Comparison of ENCODE assay signal across 19 cellular contexts in genomic region chr9:114334490-114334889, GRCh38. TPM values are rescaled to one million over a fixed set of nuclear protein-coding genes. Genes with fewer than 3 reads are reported as not detected.
DNase-seq lines count a peak whose midpoint lies in the region; ATAC-seq, FAIRE-seq and TF ChIP-seq lines count a peak whose summit lies in the region.
"Had no signal": no experiment of that assay in that cellular context is flagged by ENCODE, and none has a peak within 500 bp of the region (broad histone marks: within the 10 kb centered on the region; RNA-seq: fewer than 3 reads in every experiment).

No MANE protein-coding gene starts in this region.

- H3K9me3 ChIP-seq in kidney (ENCODE audit: control insufficient read depth in 1 of 2, low read length in 2 of 2): no peaks in the 10 kb centered on the region

- POLR2A ChIA-PET in activated B cell treated with CpG ODN at 0.5 μM for 24 hours (lab: Charles Lee): no interaction called here
- POLR2A ChIA-PET in activated CD4-positive, alpha-beta memory T cell treated with anti-CD3 and anti-CD28 coated beads for 36 hours (lab: Charles Lee): no interaction called here

- no peak for FAIRE-seq in kidney (lab: Jason Lieb, UNC)

- no peak for ATAC-seq in activated naive CD4-positive, alpha-beta T cell treated with anti-CD3 and anti-CD28 coated beads, Interleukin-2, amount 50 U/mL, for 72 hours
- ATAC-seq in activated B cell treated with CpG ODN at 0.5 μM for 24 hours (ENCODE audit: low read depth): no peak
- no peak for ATAC-seq in stimulated activated naive B cell treated with anti-CD40 and anti-IgM and Interleukin-4, amounts not matched to agents 10 μg/mL and 1 μg/mL and 100 μg/mL, for 72 hours (replicated peaks)
- ATAC-seq in HG03139 (IDR thresholded peaks at IDR 0.05; ENCODE audit: unreplicated experiment): no peak

- no peak for DNase-seq in activated naive CD4-positive, alpha-beta T cell treated with anti-CD3 and anti-CD28 coated beads, Interleukin-2, amount 50 U/mL, for 72 hours (ENCODE audit: low spot score in 2 of 2)
- DNase-seq in activated naive CD4-positive, alpha-beta T cell (lab: John Stamatoyannopoulos, UW): no peak
- no peak for DNase-seq in activated B cell treated with CpG ODN at 0.5 μM for 24 hours
- peak; percentile 33 for DNase-seq in kidney
- DNase-seq in stimulated activated naive B cell treated with anti-CD40 and anti-IgM and Interleukin-4, amounts not matched to agents 10 μg/mL and 1 μg/mL and 100 μg/mL, for 72 hours: no peak
- DNase-seq in activated CD4-positive, alpha-beta memory T cell treated with anti-CD3 and anti-CD28 coated beads for 36 hours: no peak
- DNase-seq: DMS79 treated with DMSO at 0.1 percent for 48 hours, KBM-7, NCI-H1105 treated with DMSO at 0.1 percent for 48 hours, NCI-H187, NCI-H2107, NCI-H2227 treated with DMSO at 0.1 percent for 48 hours, NCI-H510A treated with DMSO at 0.1 percent for 48 hours, NCI-H82, RPMI8226, SHP77 treated with DMSO at 0.1 percent for 48 hours had no signal

- H3K9ac ChIP-seq in kidney (ENCODE audit: low read length in 2 of 2): no peak overlapping the region

- H3K36me3 ChIP-seq in kidney (ENCODE audit: control insufficient read depth in 1 of 2, insufficient read depth in 2 of 2, low read length in 2 of 2): peaks cover 0 to 5% of the 10 kb centered on the region in 2 donors

- no peaks in the 10 kb centered on the region for H3K27me3 Mint-ChIP-seq in activated B cell treated with CpG ODN at 0.5 μM for 24 hours
- no peaks in the 10 kb centered on the region for H3K27me3 Mint-ChIP-seq in stimulated activated naive B cell treated with anti-CD40 and anti-IgM and Interleukin-4, amounts not matched to agents 10 μg/mL and 1 μg/mL and 100 μg/mL, for 72 hours
- no peaks in the 10 kb centered on the region for H3K27me3 Mint-ChIP-seq in activated CD4-positive, alpha-beta memory T cell treated with anti-CD3 and anti-CD28 coated beads for 36 hours

- intact Hi-C loops in activated B cell treated with CpG ODN at 0.5 μM for 24 hours (cut with micrococcal nuclease): no loop called here
- intact Hi-C loops in kidney (cut with DNase I): no loop called here
- intact Hi-C loops in activated CD4-positive, alpha-beta memory T cell treated with anti-CD3 and anti-CD28 coated beads for 36 hours (cut with micrococcal nuclease): no loop called here

- CTCF ChIA-PET in activated B cell treated with CpG ODN at 0.5 μM for 24 hours (lab: Charles Lee): no interaction called here
- CTCF ChIA-PET in activated CD4-positive, alpha-beta memory T cell treated with anti-CD3 and anti-CD28 coated beads for 36 hours (lab: Charles Lee): no interaction called here

- H3K4me1 ChIP-seq in kidney (ENCODE audit: control insufficient read depth in 1 of 2, insufficient read depth in 1 of 2, low read depth in 1 of 2, low read length in 2 of 2): no peaks in the 10 kb centered on the region

- H3K4me1 Mint-ChIP-seq in activated B cell treated with CpG ODN at 0.5 μM for 24 hours: peaks cover 21% of the 10 kb centered on the region
- H3K4me1 Mint-ChIP-seq in stimulated activated naive B cell treated with anti-CD40 and anti-IgM and Interleukin-4, amounts not matched to agents 10 μg/mL and 1 μg/mL and 100 μg/mL, for 72 hours: peaks cover 19 to 44% of the 10 kb centered on the region in 2 donors
- H3K4me1 Mint-ChIP-seq in activated CD4-positive, alpha-beta memory T cell treated with anti-CD3 and anti-CD28 coated beads for 36 hours (ENCODE audit: low read depth): peaks cover 13% of the 10 kb centered on the region

- H3K27ac Mint-ChIP-seq in activated naive CD4-positive, alpha-beta T cell treated with anti-CD3 and anti-CD28 coated beads, Interleukin-2, amount 50 U/mL, for 72 hours: peak overlapping the region; percentile 77 to 96
- H3K27ac Mint-ChIP-seq in activated B cell treated with CpG ODN at 0.5 μM for 24 hours: peak overlapping the region; percentile 52
- peak overlapping the region; percentile 38 for H3K27ac Mint-ChIP-seq in stimulated activated naive B cell treated with anti-CD40 and anti-IgM and Interleukin-4, amounts not matched to agents 10 μg/mL and 1 μg/mL and 100 μg/mL, for 72 hours
- no peak overlapping the region for H3K27ac Mint-ChIP-seq in activated CD4-positive, alpha-beta memory T cell treated with anti-CD3 and anti-CD28 coated beads for 36 hours

- no peak overlapping the region for H3K4me3 Mint-ChIP-seq in activated B cell treated with CpG ODN at 0.5 μM for 24 hours
- H3K4me3 Mint-ChIP-seq in stimulated activated naive B cell treated with anti-CD40 and anti-IgM and Interleukin-4, amounts not matched to agents 10 μg/mL and 1 μg/mL and 100 μg/mL, for 72 hours: no peak overlapping the region
- H3K4me3 Mint-ChIP-seq in activated CD4-positive, alpha-beta memory T cell treated with anti-CD3 and anti-CD28 coated beads for 36 hours: no peak overlapping the region

- H3K9me3 Mint-ChIP-seq in activated naive CD4-positive, alpha-beta T cell treated with anti-CD3 and anti-CD28 coated beads, Interleukin-2, amount 50 U/mL, for 72 hours: peaks cover 0 to 5% of the 10 kb centered on the region in 2 donors
- no peaks in the 10 kb centered on the region for H3K9me3 Mint-ChIP-seq in activated B cell treated with CpG ODN at 0.5 μM for 24 hours
- H3K9me3 Mint-ChIP-seq in stimulated activated naive B cell treated with anti-CD40 and anti-IgM and Interleukin-4, amounts not matched to agents 10 μg/mL and 1 μg/mL and 100 μg/mL, for 72 hours: peaks cover 3 to 4% of the 10 kb centered on the region in 2 donors
- peaks cover 4% of the 10 kb centered on the region for H3K9me3 Mint-ChIP-seq in activated CD4-positive, alpha-beta memory T cell treated with anti-CD3 and anti-CD28 coated beads for 36 hours

- H3K27ac ChIP-seq in kidney (ENCODE audit: low read depth in 2 of 2, low read length in 2 of 2): no peak overlapping the region
- H3K27ac ChIP-seq: C4-2B had no signal

- no peak overlapping the region for H3K4me3 ChIP-seq in kidney (ENCODE audit: low read length in 2 of 2)

- TF ChIP-seq CTCF in activated B cell treated with CpG ODN at 0.5 μM for 24 hours (IDR thresholded peaks at IDR 0.05): no peak
- TF ChIP-seq CTCF in kidney (IDR thresholded peaks at IDR 0.05; ENCODE audit: borderline replicate concordance, extremely low read depth, insufficient read depth): no peak

- H3K36me3 Mint-ChIP-seq in activated naive CD4-positive, alpha-beta T cell treated with anti-CD3 and anti-CD28 coated beads, Interleukin-2, amount 50 U/mL, for 72 hours: peaks cover 17 to 24% of the 10 kb centered on the region in 2 donors
- H3K36me3 Mint-ChIP-seq in activated B cell treated with CpG ODN at 0.5 μM for 24 hours (ENCODE audit: low read depth): peaks cover 49% of the 10 kb centered on the region
- peaks cover 37 to 44% of the 10 kb centered on the region in 2 donors for H3K36me3 Mint-ChIP-seq in stimulated activated naive B cell treated with anti-CD40 and anti-IgM and Interleukin-4, amounts not matched to agents 10 μg/mL and 1 μg/mL and 100 μg/mL, for 72 hours
- peaks cover 41% of the 10 kb centered on the region for H3K36me3 Mint-ChIP-seq in activated CD4-positive, alpha-beta memory T cell treated with anti-CD3 and anti-CD28 coated beads for 36 hours

RNA-seq across cellular contexts. Expression of gene ORM2, which starts 4.8 kb away (rescaled TPM):
- total RNA-seq in activated naive CD4-positive, alpha-beta T cell treated with anti-CD3 and anti-CD28 coated beads, Interleukin-2, amount 50 U/mL, for 72 hours: not detected
- total RNA-seq in activated B cell treated with CpG ODN at 0.5 μM for 24 hours (not detected in 2 replicates), kidney (not detected)
- polyA plus RNA-seq in kidney (ENCODE audit: insufficient read depth, low read depth, low replicate concordance): not detected
- total RNA-seq in activated CD4-positive, alpha-beta memory T cell treated with anti-CD3 and anti-CD28 coated beads for 36 hours: not detected
- total RNA-seq: A673 had no signal

RNA-seq across cellular contexts. Expression of gene ORM1, which starts 11.6 kb away (rescaled TPM):
- not detected for total RNA-seq in activated naive CD4-positive, alpha-beta T cell treated with anti-CD3 and anti-CD28 coated beads, Interleukin-2, amount 50 U/mL, for 72 hours
- total RNA-seq in activated B cell treated with CpG ODN at 0.5 μM for 24 hours (not detected in 2 replicates), kidney (not detected)
- 0.73 TPM for polyA plus RNA-seq in kidney (ENCODE audit: insufficient read depth, low read depth, low replicate concordance)
- total RNA-seq in activated CD4-positive, alpha-beta memory T cell treated with anti-CD3 and anti-CD28 coated beads for 36 hours: not detected
- total RNA-seq: A673 had no signal

RNA-seq across cellular contexts. Expression of gene AKNA, which starts 53.3 kb away (rescaled TPM):
- total RNA-seq in activated naive CD4-positive, alpha-beta T cell treated with anti-CD3 and anti-CD28 coated beads, Interleukin-2, amount 50 U/mL, for 72 hours: 100 to 1,000 TPM; 165 to 174 TPM
- total RNA-seq in activated B cell treated with CpG ODN at 0.5 μM for 24 hours (283 and 322 TPM in 2 replicates), kidney (52.1 TPM)
- 6.1 TPM for polyA plus RNA-seq in kidney (ENCODE audit: insufficient read depth, low read depth, low replicate concordance)
- 100 to 1,000 TPM; 127 to 130 TPM for total RNA-seq in activated CD4-positive, alpha-beta memory T cell treated with anti-CD3 and anti-CD28 coated beads for 36 hours
